Comparison of ENCODE assay signal across 29 cellular contexts in genomic region chr1:204660509-204660908, GRCh38. TPM values are rescaled to one million over a fixed set of nuclear protein-coding genes. Genes with fewer than 3 reads are reported as not detected.
DNase-seq lines count a peak whose midpoint lies in the region; ATAC-seq and TF ChIP-seq lines count a peak whose summit lies in the region.
"Had no signal": no experiment of that assay in that cellular context is flagged by ENCODE, and none has a peak within 500 bp of the region (broad histone marks: within the 10 kb centered on the region; RNA-seq: fewer than 3 reads in every experiment).

No MANE protein-coding gene starts in this region.

- ATAC-seq in mucosa of descending colon = peak; percentile 40
- ATAC-seq in HG03432 (IDR thresholded peaks at IDR 0.05; ENCODE audit: unreplicated experiment) = no peak
- no peak for ATAC-seq in GM21786 (IDR thresholded peaks at IDR 0.05; ENCODE audit: unreplicated experiment)
- ATAC-seq: HepG2; left ventricle myocardium superior; naive thymus-derived CD8-positive, alpha-beta T cell; Right ventricle myocardium inferior; stimulated activated naive B cell treated with anti-CD40 and anti-IgM and Interleukin-4, amounts not matched to agents 10 μg/mL and 1 μg/mL and 100 μg/mL, for 72 hours; upper lobe of right lung had no signal

- H3K36me3 ChIP-seq in HEK293 (ENCODE audit: control insufficient read depth in 2 of 2, insufficient read depth in 1 of 2, low read length in 2 of 2) (no peaks in the 10 kb centered on the region), mucosa of descending colon (ENCODE audit: low read depth) (no peaks in the 10 kb centered on the region)
- H3K36me3 ChIP-seq: upper lobe of right lung had no signal

- H3K9me3 ChIP-seq in HEK293 (ENCODE audit: control insufficient read depth, insufficient read depth, low read depth, low read length) (no peaks in the 10 kb centered on the region), mucosa of descending colon (no peaks in the 10 kb centered on the region)
- H3K9me3 ChIP-seq: upper lobe of right lung had no signal

- TF ChIP-seq CTCF in AG09319 (IDR thresholded peaks at IDR 0.05; ENCODE audit: low read depth, low read length) = no peak
- TF ChIP-seq CTCF in HEK293 (tag by site-specific recombination; IDR thresholded peaks at IDR 0.05) = no peak
- no peak for TF ChIP-seq CTCF in mucosa of descending colon (IDR thresholded peaks at IDR 0.05)

- H3K27ac ChIP-seq in HEK293 (ENCODE audit: extremely low read depth, low read depth, low read length) = no peak overlapping the region
- H3K27ac ChIP-seq: PC-9, upper lobe of right lung had no signal

- DNase-seq in AG09319 (ENCODE audit: extremely low read depth, low read depth) (peak; percentile 41), dedifferentiated amniotic fluid mesenchymal stem cell (ENCODE audit: extremely low spot score) (peak; percentile 29), mucosa of descending colon (no peak), ureter (ENCODE audit: low spot score) (no peak), cardiac septum (ENCODE audit: low spot score) (no peak)
- DNase-seq: activated CD4-positive, alpha-beta memory T cell treated with anti-CD3 and anti-CD28 coated beads for 36 hours; activated CD4-positive, alpha-beta T cell treated with anti-CD3 and anti-CD28 coated beads for 1 hour; activated CD8-positive, alpha-beta memory T cell treated with anti-CD3 and anti-CD28 coated beads, Interleukin-2, amount 50 U/mL, for 4 hours; activated naive CD4-positive, alpha-beta T cell; AML-193; CD4-positive, alpha-beta T cell; DND-41; H7; head of caudate nucleus; Karpas-422; left ventricle myocardium superior; naive thymus-derived CD8-positive, alpha-beta T cell; NCI-H1417 treated with DMSO at 0.1 percent for 48 hours; NCI-H2081; NCI-H345; PC-9; stimulated activated naive B cell treated with anti-CD40 and anti-IgM and Interleukin-4, amounts not matched to agents 10 μg/mL and 1 μg/mL and 100 μg/mL, for 72 hours; upper lobe of right lung had no signal

- CTCF ChIA-PET in HEK293 (lab: Yijun Ruan, JAX) = interaction anchor here (1.0 kb wide), 1 partner anchor 38 kb away, joined by 4 read pairs; no protein-coding TSS in a partner anchor

- no peaks in the 10 kb centered on the region for H3K4me1 ChIP-seq in HEK293 (ENCODE audit: control insufficient read depth, insufficient read depth, low read length)
- no peaks in the 10 kb centered on the region for H3K4me1 ChIP-seq in mucosa of descending colon (ENCODE audit: low read depth)
- H3K4me1 ChIP-seq: upper lobe of right lung had no signal

- H3K4me3 ChIP-seq in HEK293 (ENCODE audit: low read depth, low read length) (no peak overlapping the region), mucosa of descending colon (no peak overlapping the region)
- H3K4me3 ChIP-seq: PC-9, upper lobe of right lung had no signal

- intact Hi-C loops in mucosa of descending colon (cut with DNase I, micrococcal nuclease) (no loop called here), cardiac septum (cut with DNase I) (no loop called here)

- POLR2A ChIA-PET in HEK293 (lab: Yijun Ruan, JAX) = no interaction called here

TF ChIP-seq in HEK293, 187 proteins besides CTCF, POLR2A, EP300 and RAD21:
- TF ChIP-seq ZNF701 (tag by site-specific recombination; IDR thresholded peaks at IDR 0.05) (no peak), ZSCAN4 (tag by site-specific recombination; IDR thresholded peaks at IDR 0.05) (peak; percentile 54; the same call in 1 of the 2 replicates)

RNA-seq across cellular contexts. Expression of gene LRRN2, which starts 25.0 kb away (rescaled TPM):
- total RNA-seq in mucosa of descending colon (10 to 100 TPM in 2 of 3 donors, 1 to 10 TPM in 1; 4.3 to 33.3 (median 26.4) TPM), ureter (2.1 TPM), cardiac septum (1.6 TPM)
- total RNA-seq: activated CD4-positive, alpha-beta memory T cell treated with anti-CD3 and anti-CD28 coated beads for 36 hours; CD4-positive, alpha-beta T cell; HepG2; naive thymus-derived CD8-positive, alpha-beta T cell; pulmonary artery endothelial cell had no signal

Comparison
In these comparisons a context has a peak if more than half of its experiments do, and no peak if none do; other contexts are left out.
1. DNase-seq: peak in AG09319 (single experiment) and dedifferentiated amniotic fluid mesenchymal stem cell (single experiment); none in mucosa of descending colon (0 of 3), ureter (single experiment) and cardiac septum (single experiment).